Comparison of ENCODE assay signal across 27 cellular contexts in genomic region chr21:44527983-44528633, GRCh38. TPM values are rescaled to one million over a fixed set of nuclear protein-coding genes. Genes with fewer than 3 reads are reported as not detected.
DNase-seq lines count a peak whose midpoint lies in the region; ATAC-seq and TF ChIP-seq lines count a peak whose summit lies in the region.
"Had no signal": no experiment of that assay in that cellular context is flagged by ENCODE, and none has a peak within 500 bp of the region (broad histone marks: within the 10 kb centered on the region; RNA-seq: fewer than 3 reads in every experiment).

No MANE protein-coding gene starts in this region.

- WGBS in right cardiac atrium: 83% methylated on average over 18 of the region's 18 CpGs
- WGBS in SK-N-SH (ENCODE audit: low lambda C conversion rate): 15% methylated on average over 8 of the region's 18 CpGs

- no peaks in the 10 kb centered on the region for H3K79me2 ChIP-seq in SK-N-SH (ENCODE audit: insufficient read depth)
- H3K79me2 ChIP-seq: hepatocyte had no signal

- H3K4me3 ChIP-seq in right cardiac atrium (ENCODE audit: low read length): no peak overlapping the region
- no peak overlapping the region for H3K4me3 ChIP-seq in upper lobe of right lung
- no peak overlapping the region for H3K4me3 ChIP-seq in SK-N-SH (ENCODE audit: low read depth in 2 of 2, low read length in 1 of 2)
- H3K4me3 ChIP-seq: BLaER1, cardiac muscle cell, hepatocyte, K562, vagina had no signal

- no peak for TF ChIP-seq RAD21 in SK-N-SH (IDR thresholded peaks at IDR 0.05; ENCODE audit: low read length)

- H3K9me3 ChIP-seq in right cardiac atrium (ENCODE audit: control insufficient read depth, low read length) (no peaks in the 10 kb centered on the region), upper lobe of right lung (no peaks in the 10 kb centered on the region), SK-N-SH (no peaks in the 10 kb centered on the region)
- H3K9me3 ChIP-seq: vagina had no signal

- no peak overlapping the region for H2AFZ ChIP-seq in SK-N-SH (ENCODE audit: low read depth)
- H2AFZ ChIP-seq: hepatocyte had no signal

- DNase-seq in cardiac septum (ENCODE audit: low spot score) (peak; percentile 53), Right ventricle myocardium superior (no peak), right cardiac atrium (peak; percentile 3 to 37 (median 7)), upper lobe of right lung (peak; percentile 54), NCI-H69 (lab: John Stamatoyannopoulos, UW) (no peak), SK-N-SH (no peak)
- DNase-seq: activated CD4-positive, alpha-beta T cell treated with anti-CD3 and anti-CD28 coated beads, Interleukin-2, amount 50 U/mL, for 1 hour; amniotic stem cell; mammary epithelial cell; NCI-H2171 treated with DMSO at 0.1 percent for 48 hours; NCI-H82; nucleus accumbens; OCI-M1; retina; stimulated activated CD4-positive, alpha-beta T cell treated with anti-CD3 and anti-CD28 coated beads, Interleukin-15, amount 100 ng/mL, for 24 hours; substantia nigra had no signal

- no peak for TF ChIP-seq CTCF in upper lobe of right lung (IDR thresholded peaks at IDR 0.05)
- no peak for TF ChIP-seq CTCF in SK-N-SH (IDR thresholded peaks at IDR 0.05)

- TF ChIP-seq EP300 in SK-N-SH (IDR thresholded peaks at IDR 0.05; ENCODE audit: borderline replicate concordance in 1 of 2, low read depth in 1 of 2, low read length in 1 of 2): no peak

- H4K20me1 ChIP-seq in SK-N-SH (ENCODE audit: insufficient read depth): no peaks in the 10 kb centered on the region
- H4K20me1 ChIP-seq: BLaER1 had no signal

- no peak overlapping the region for H3K27ac ChIP-seq in right cardiac atrium (ENCODE audit: low read length)
- no peak overlapping the region for H3K27ac ChIP-seq in upper lobe of right lung
- no peak overlapping the region for H3K27ac ChIP-seq in SK-N-SH (ENCODE audit: low read depth in 2 of 2, low read length in 1 of 2)
- H3K27ac ChIP-seq: BLaER1, cardiac muscle cell, epithelial cell of prostate, hepatocyte, vagina had no signal

- no peaks in the 10 kb centered on the region for H3K36me3 ChIP-seq in upper lobe of right lung
- no peaks in the 10 kb centered on the region for H3K36me3 ChIP-seq in SK-N-SH (replicated peaks in 1 of 2; ENCODE audit: control insufficient read depth in 1 of 2, insufficient read depth in 2 of 2, low read length in 1 of 2)
- H3K36me3 ChIP-seq: BLaER1, cardiac muscle cell, vagina had no signal

- no peaks in the 10 kb centered on the region for H3K4me1 ChIP-seq in right cardiac atrium (ENCODE audit: control insufficient read depth, insufficient read depth, low read length)
- H3K4me1 ChIP-seq in upper lobe of right lung: no peaks in the 10 kb centered on the region
- H3K4me1 ChIP-seq in SK-N-SH (ENCODE audit: control insufficient read depth in 1 of 2, insufficient read depth in 2 of 2, low read depth in 1 of 2, low read length in 1 of 2): no peaks in the 10 kb centered on the region; a peak in 1 of 4 replicates
- H3K4me1 ChIP-seq: BLaER1, vagina had no signal

- no peak overlapping the region for H3K4me2 ChIP-seq in SK-N-SH
- H3K4me2 ChIP-seq: BLaER1, hepatocyte had no signal

- no peaks in the 10 kb centered on the region for H3K27me3 ChIP-seq in right cardiac atrium (ENCODE audit: control insufficient read depth, insufficient read depth)
- no peaks in the 10 kb centered on the region for H3K27me3 ChIP-seq in upper lobe of right lung
- H3K27me3 ChIP-seq in SK-N-SH (ENCODE audit: insufficient read depth): peaks cover 29% of the 10 kb centered on the region; the same call in 1 of the 2 replicates
- H3K27me3 ChIP-seq: BLaER1, cardiac muscle cell, hepatocyte, vagina had no signal

- CTCF ChIA-PET in SK-N-SH (lab: Yijun Ruan, JAX): no interaction called here

- intact Hi-C loops in cardiac septum (cut with DNase I): no loop called here
- intact Hi-C loops in Right ventricle myocardium superior (cut with DNase I): no loop called here
- intact Hi-C loops in right cardiac atrium (cut with DNase I): no loop called here
- intact Hi-C loops in upper lobe of right lung (cut with DNase I): no loop called here

- no peaks in the 10 kb centered on the region for H3F3A ChIP-seq in SK-N-SH (replicated peaks; ENCODE audit: insufficient read depth)

- ATAC-seq in Right ventricle myocardium superior (ENCODE audit: poor library complexity) (no peak), right cardiac atrium (peak in 1 of 2 donors; percentile 11), upper lobe of right lung (no peak)
- ATAC-seq: HCT116, K562 had no signal

- no peaks in the 10 kb centered on the region for H3K9me2 ChIP-seq in SK-N-SH

- H3K9ac ChIP-seq in SK-N-SH: no peak overlapping the region
- H3K9ac ChIP-seq: BLaER1 had no signal

- POLR2A ChIA-PET in SK-N-SH (lab: Yijun Ruan, JAX): no interaction called here

TF ChIP-seq in SK-N-SH, 30 proteins besides CTCF, POLR2A, EP300 and RAD21:
- TF ChIP-seq FOXM1 (IDR thresholded peaks at IDR 0.05; ENCODE audit: low read depth) (no peak), CHD2 (IDR thresholded peaks at IDR 0.05; ENCODE audit: low read length, partially characterized antibody) (no peak), JUND (IDR thresholded peaks at IDR 0.05) (no peak), YY1 (IDR thresholded peaks at IDR 0.05; ENCODE audit: low read depth) (no peak), RFX5 (IDR thresholded peaks at IDR 0.05; ENCODE audit: low read length) (no peak), GABPA (IDR thresholded peaks at IDR 0.05; ENCODE audit: low read depth) (no peak), MXI1 (IDR thresholded peaks at IDR 0.05; ENCODE audit: low read depth, low read length) (no peak), RCOR1 (IDR thresholded peaks at IDR 0.05; ENCODE audit: low read length) (no peak), GATA2 (CRISPR knock-in tag; IDR thresholded peaks at IDR 0.05) (no peak), ZBTB33 (IDR thresholded peaks at IDR 0.05; ENCODE audit: borderline replicate concordance, low read depth) (no peak), SMC3 (IDR thresholded peaks at IDR 0.05; ENCODE audit: low read depth, low read length) (no peak), RXRA (IDR thresholded peaks at IDR 0.05; ENCODE audit: borderline replicate concordance, low read depth) (no peak), FOSL2 (IDR thresholded peaks at IDR 0.05; ENCODE audit: borderline replicate concordance, low read depth) (no peak), ELF1 (IDR thresholded peaks at IDR 0.05) (no peak), TAF1 (IDR thresholded peaks at IDR 0.05; ENCODE audit: borderline replicate concordance, low read depth, low read length) (no peak), SIN3A (IDR thresholded peaks at IDR 0.05; ENCODE audit: borderline replicate concordance, low read depth, low read length) (no peak), EZH2phosphoT487 (IDR thresholded peaks at IDR 0.05; ENCODE audit: borderline replicate concordance, low read depth) (no peak)
- TF ChIP-seq, protein P1, sequence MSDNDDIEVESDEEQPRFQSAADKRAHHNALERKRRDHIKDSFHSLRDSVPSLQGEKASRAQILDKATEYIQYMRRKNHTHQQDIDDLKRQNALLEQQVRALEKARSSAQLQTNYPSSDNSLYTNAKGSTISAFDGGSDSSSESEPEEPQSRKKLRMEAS (IDR thresholded peaks at IDR 0.05; ENCODE audit: low read depth): no peak

RNA-seq across cellular contexts. Expression of gene KRTAP10-1, which starts 11.9 kb away (rescaled TPM):
- not detected for total RNA-seq in cardiac septum
- not detected for total RNA-seq in Right ventricle myocardium superior
- not detected for total RNA-seq in right cardiac atrium
- polyA plus RNA-seq in right cardiac atrium: not detected
- total RNA-seq in upper lobe of right lung: not detected
- polyA plus RNA-seq in SK-N-SH (2012; rRNA removed): not detected in 2 replicates
- not detected in 2 replicates for polyA plus RNA-seq in SK-N-SH (2012; cell fraction: cytosol; rRNA removed)
- polyA plus RNA-seq in SK-N-SH (2012; cell fraction: nucleus; rRNA removed): not detected in 2 replicates
- total RNA-seq: cardiac muscle cell, Daoy, dermis microvascular lymphatic vessel endothelial cell, fibroblast of villous mesenchyme, hepatocyte, K562, mammary epithelial cell, vagina had no signal
- polyA plus RNA-seq: cardiac muscle cell, hepatocyte, K562, mammary epithelial cell had no signal

RNA-seq across cellular contexts. Expression of gene KRTAP10-2, which starts 23.2 kb away (rescaled TPM):
- total RNA-seq in cardiac septum: not detected
- not detected for total RNA-seq in Right ventricle myocardium superior
- total RNA-seq in right cardiac atrium: not detected
- 0.11 TPM for polyA plus RNA-seq in right cardiac atrium
- not detected for total RNA-seq in upper lobe of right lung
- not detected in 2 replicates for polyA plus RNA-seq in SK-N-SH (2012; rRNA removed)
- not detected in 2 replicates for polyA plus RNA-seq in SK-N-SH (2012; cell fraction: cytosol; rRNA removed)
- not detected in 2 replicates for polyA plus RNA-seq in SK-N-SH (2012; cell fraction: nucleus; rRNA removed)
- total RNA-seq: cardiac muscle cell, Daoy, dermis microvascular lymphatic vessel endothelial cell, fibroblast of villous mesenchyme, hepatocyte, K562, mammary epithelial cell, vagina had no signal
- polyA plus RNA-seq: hepatocyte, K562, mammary epithelial cell had no signal

RNA-seq across cellular contexts. Expression of gene KRTAP10-3, which starts 30.5 kb away (rescaled TPM):
- total RNA-seq in cardiac septum (not detected), Right ventricle myocardium superior (not detected), right cardiac atrium (not detected), upper lobe of right lung (not detected)
- polyA plus RNA-seq in right cardiac atrium (not detected), SK-N-SH (2012; rRNA removed) (not detected in 2 replicates)
- polyA plus RNA-seq in SK-N-SH (2012; cell fraction: cytosol; rRNA removed): not detected in 2 replicates
- polyA plus RNA-seq in SK-N-SH (2012; cell fraction: nucleus; rRNA removed): not detected in 2 replicates
- total RNA-seq: cardiac muscle cell, Daoy, dermis microvascular lymphatic vessel endothelial cell, fibroblast of villous mesenchyme, hepatocyte, K562, mammary epithelial cell, vagina had no signal
- polyA plus RNA-seq: cardiac muscle cell, hepatocyte, K562, mammary epithelial cell had no signal

RNA-seq across cellular contexts. Expression of gene KRTAP10-4, which starts 45.4 kb away (rescaled TPM):
- total RNA-seq in cardiac septum: not detected
- not detected for total RNA-seq in Right ventricle myocardium superior
- total RNA-seq in right cardiac atrium: not detected
- polyA plus RNA-seq in right cardiac atrium: not detected
- total RNA-seq in upper lobe of right lung: not detected
- not detected in 2 replicates for polyA plus RNA-seq in SK-N-SH (2012; rRNA removed)
- not detected in 2 replicates for polyA plus RNA-seq in SK-N-SH (2012; cell fraction: cytosol; rRNA removed)
- polyA plus RNA-seq in SK-N-SH (2012; cell fraction: nucleus; rRNA removed): not detected in 2 replicates
- total RNA-seq: A673, cardiac muscle cell, Daoy, dermis microvascular lymphatic vessel endothelial cell, fibroblast of villous mesenchyme, hepatocyte, K562, mammary epithelial cell, vagina had no signal
- polyA plus RNA-seq: hepatocyte, K562, mammary epithelial cell had no signal

RNA-seq across cellular contexts. Expression of gene KRTAP10-5, which starts 52.3 kb away (rescaled TPM):
- total RNA-seq in cardiac septum (not detected), Right ventricle myocardium superior (not detected), right cardiac atrium (not detected), upper lobe of right lung (not detected)
- polyA plus RNA-seq in right cardiac atrium (not detected), SK-N-SH (2012; rRNA removed) (not detected in 2 replicates)
- polyA plus RNA-seq in SK-N-SH (2012; cell fraction: cytosol; rRNA removed): not detected in 2 replicates
- polyA plus RNA-seq in SK-N-SH (2012; cell fraction: nucleus; rRNA removed): not detected in 2 replicates
- total RNA-seq: A673, cardiac muscle cell, Daoy, dermis microvascular lymphatic vessel endothelial cell, fibroblast of villous mesenchyme, hepatocyte, K562, mammary epithelial cell, vagina had no signal
- polyA plus RNA-seq: cardiac muscle cell, hepatocyte, K562, mammary epithelial cell had no signal

Comparison
In these comparisons a context has a peak if more than half of its experiments do, and no peak if none do; other contexts are left out.
1. DNase-seq: peak in cardiac septum (single experiment), right cardiac atrium (3 of 3) and upper lobe of right lung (single experiment); none in Right ventricle myocardium superior (single experiment), NCI-H69 (single experiment) and SK-N-SH (single experiment).